In genomic region chr2:189147989-189148388, GRCh38 we compare ENCODE assay signal across 20 cellular contexts.
"Had no signal": no experiment of that assay in that cellular context is flagged by ENCODE, and none has a peak within 500 bp of the region (broad histone marks: within the 10 kb centered on the region; RNA-seq: fewer than 3 reads in every experiment).

No MANE protein-coding gene starts in this region.

- H3K27ac ChIP-seq: hepatocyte, pancreas, spleen, testis had no signal

- H3K4me3 Mint-ChIP-seq: central memory CD8-positive, alpha-beta T cell; naive thymus-derived CD8-positive, alpha-beta T cell; neural crest cell; stimulated activated memory B cell treated with anti-CD40 and anti-IgM and Interleukin-4, amounts not matched to agents 10 μg/mL and 1 μg/mL and 100 μg/mL, for 72 hours; stimulated activated naive CD8-positive, alpha-beta T cell treated with anti-CD3 and anti-CD28 coated beads, Interleukin-15, Interleukin-2, amounts not matched to agents 100 ng/mL and 50 ng/mL, for 24 hours had no signal

- H3K4me1 ChIP-seq: pancreas, spleen, testis had no signal

- H3K4me2 ChIP-seq: hepatocyte had no signal

- DNase-seq: effector memory CD4-positive, alpha-beta T cell; foreskin melanocyte; head of caudate nucleus; left colon; mucosa of descending colon; naive thymus-derived CD8-positive, alpha-beta T cell; pancreas; right cardiac atrium; spleen; stimulated activated CD4-positive, alpha-beta T cell treated with anti-CD3 and anti-CD28 coated beads, Interleukin-15, amount 100 ng/mL, for 24 hours; stimulated activated CD4-positive, alpha-beta T cell treated with anti-CD3 and anti-CD28 coated beads, Interleukin-1b, Interleukin-23, amount 100 ng/mL, for 48 hours; stimulated activated CD4-positive, alpha-beta T cell treated with anti-CD3 and anti-CD28 coated beads, Interleukin-4, amount 100 ng/mL, for 24 hours; testis had no signal

- H2AFZ ChIP-seq: hepatocyte had no signal

- H3K9me3 Mint-ChIP-seq: central memory CD8-positive, alpha-beta T cell; naive thymus-derived CD8-positive, alpha-beta T cell; stimulated activated memory B cell treated with anti-CD40 and anti-IgM and Interleukin-4, amounts not matched to agents 10 μg/mL and 1 μg/mL and 100 μg/mL, for 72 hours; stimulated activated naive CD8-positive, alpha-beta T cell treated with anti-CD3 and anti-CD28 coated beads, Interleukin-15, Interleukin-2, amounts not matched to agents 100 ng/mL and 50 ng/mL, for 24 hours had no signal

- H3K36me3 ChIP-seq: pancreas, spleen, tibial nerve had no signal

- H3K4me1 Mint-ChIP-seq: central memory CD8-positive, alpha-beta T cell; stimulated activated memory B cell treated with anti-CD40 and anti-IgM and Interleukin-4, amounts not matched to agents 10 μg/mL and 1 μg/mL and 100 μg/mL, for 72 hours had no signal

- H3K27me3 ChIP-seq: hepatocyte, pancreas, spleen, testis, tibial nerve had no signal

- ATAC-seq: left colon; mucosa of descending colon; naive thymus-derived CD8-positive, alpha-beta T cell; pancreas; right cardiac atrium; stimulated activated memory B cell treated with anti-CD40 and anti-IgM and Interleukin-4, amounts not matched to agents 10 μg/mL and 1 μg/mL and 100 μg/mL, for 72 hours had no signal

- H3K9me3 ChIP-seq: mucosa of descending colon, pancreas, spleen, testis, tibial nerve had no signal

- H3K4me3 ChIP-seq: hepatocyte, mucosa of descending colon, pancreas, spleen, testis, tibial nerve had no signal

- H3K27ac Mint-ChIP-seq: naive thymus-derived CD8-positive, alpha-beta T cell; progenitor cell of endocrine pancreas; stimulated activated memory B cell treated with anti-CD40 and anti-IgM and Interleukin-4, amounts not matched to agents 10 μg/mL and 1 μg/mL and 100 μg/mL, for 72 hours; stimulated activated naive CD8-positive, alpha-beta T cell treated with anti-CD3 and anti-CD28 coated beads, Interleukin-15, Interleukin-2, amounts not matched to agents 100 ng/mL and 50 ng/mL, for 24 hours had no signal

- H3K36me3 Mint-ChIP-seq: naive thymus-derived CD8-positive, alpha-beta T cell; stimulated activated memory B cell treated with anti-CD40 and anti-IgM and Interleukin-4, amounts not matched to agents 10 μg/mL and 1 μg/mL and 100 μg/mL, for 72 hours had no signal

- H3K27me3 Mint-ChIP-seq: central memory CD8-positive, alpha-beta T cell; naive thymus-derived CD8-positive, alpha-beta T cell; progenitor cell of endocrine pancreas; stimulated activated memory B cell treated with anti-CD40 and anti-IgM and Interleukin-4, amounts not matched to agents 10 μg/mL and 1 μg/mL and 100 μg/mL, for 72 hours; stimulated activated naive CD8-positive, alpha-beta T cell treated with anti-CD3 and anti-CD28 coated beads, Interleukin-15, Interleukin-2, amounts not matched to agents 100 ng/mL and 50 ng/mL, for 24 hours had no signal
